1 cellular context compared by ENCODE assay signal in genomic region chr15:40941078-40941527, GRCh38.
A peak's percentile ranks its signal among the peaks of the same experiment; 100 is the strongest.
TF ChIP-seq lines count a peak whose summit lies in the region.

No MANE protein-coding gene starts in this region.

TF ChIP-seq in HepG2, 621 proteins besides CTCF, POLR2A, EP300 and RAD21:
- 0 out of 2 replicates have a peak, but pooled peaks have one; percentile 37 for TF ChIP-seq HOXA5 (CRISPR knock-in tag; IDR thresholded peaks at IDR 0.05)
- no peak for TF ChIP-seq NCOA1 (CRISPR knock-in tag; IDR thresholded peaks at IDR 0.05)
- TF ChIP-seq SALL2 (CRISPR knock-in tag; IDR thresholded peaks at IDR 0.05) = no peak
- 0 out of 2 replicates have a peak, but pooled peaks have one; percentile 32 for TF ChIP-seq DNMT3B (CRISPR knock-in tag; conservative IDR thresholded peaks at IDR 0.05)
- 0 out of 2 replicates have a peak, but pooled peaks have one; percentile 52 for TF ChIP-seq FOXC1 (CRISPR knock-in tag; IDR thresholded peaks at IDR 0.05; ENCODE audit: borderline replicate concordance)
- TF ChIP-seq NCOR1 (IDR thresholded peaks at IDR 0.05; ENCODE audit: borderline replicate concordance, low read length) = no peak
- no peak for TF ChIP-seq NR2F6 (IDR thresholded peaks at IDR 0.05)
- peak; percentile 17; the same call in 1 of the 2 replicates for TF ChIP-seq NR2F6 (CRISPR knock-in tag; IDR thresholded peaks at IDR 0.05)
- 0 out of 2 replicates have a peak, but pooled peaks have one; percentile 18 for TF ChIP-seq BRD4 (CRISPR knock-in tag; IDR thresholded peaks at IDR 0.05)
- no peak for TF ChIP-seq MTF1 (CRISPR knock-in tag; IDR thresholded peaks at IDR 0.05)
- TF ChIP-seq ZNF883 (CRISPR knock-in tag; IDR thresholded peaks at IDR 0.05; ENCODE audit: not compliant biosample characterization) = peak; percentile 5
- TF ChIP-seq ZNF414 (CRISPR knock-in tag; IDR thresholded peaks at IDR 0.05) = 0 out of 2 replicates have a peak, but pooled peaks have one; percentile 42
- no peak for TF ChIP-seq HOMEZ (CRISPR knock-in tag; IDR thresholded peaks at IDR 0.05; ENCODE audit: low read depth)
- TF ChIP-seq UBTF (CRISPR knock-in tag; IDR thresholded peaks at IDR 0.05) = no peak; the same call in 1 of the 2 replicates
- 0 out of 2 replicates have a peak, but pooled peaks have one; percentile 18 for TF ChIP-seq TFAP4 (IDR thresholded peaks at IDR 0.05; ENCODE audit: borderline replicate concordance, low read depth)
- TF ChIP-seq NR2C2 (CRISPR knock-in tag; IDR thresholded peaks at IDR 0.05; ENCODE audit: borderline replicate concordance) = 0 out of 2 replicates have a peak, but pooled peaks have one; percentile 6
- no peak for TF ChIP-seq SMAD3 (CRISPR knock-in tag; IDR thresholded peaks at IDR 0.05)
- TF ChIP-seq XBP1 (CRISPR knock-in tag; IDR thresholded peaks at IDR 0.05) = no peak
- no peak for TF ChIP-seq ZNF800 (CRISPR knock-in tag; IDR thresholded peaks at IDR 0.05)
- TF ChIP-seq ZBTB7B (CRISPR knock-in tag; IDR thresholded peaks at IDR 0.05) = no peak
- no peak for TF ChIP-seq ZSCAN21 (CRISPR knock-in tag; IDR thresholded peaks at IDR 0.05; ENCODE audit: borderline replicate concordance)
- 0 out of 2 replicates have a peak, but pooled peaks have one; percentile 5 for TF ChIP-seq ZFP90 (CRISPR knock-in tag; IDR thresholded peaks at IDR 0.05; ENCODE audit: borderline replicate concordance)
